In the genomic region with DNA sequence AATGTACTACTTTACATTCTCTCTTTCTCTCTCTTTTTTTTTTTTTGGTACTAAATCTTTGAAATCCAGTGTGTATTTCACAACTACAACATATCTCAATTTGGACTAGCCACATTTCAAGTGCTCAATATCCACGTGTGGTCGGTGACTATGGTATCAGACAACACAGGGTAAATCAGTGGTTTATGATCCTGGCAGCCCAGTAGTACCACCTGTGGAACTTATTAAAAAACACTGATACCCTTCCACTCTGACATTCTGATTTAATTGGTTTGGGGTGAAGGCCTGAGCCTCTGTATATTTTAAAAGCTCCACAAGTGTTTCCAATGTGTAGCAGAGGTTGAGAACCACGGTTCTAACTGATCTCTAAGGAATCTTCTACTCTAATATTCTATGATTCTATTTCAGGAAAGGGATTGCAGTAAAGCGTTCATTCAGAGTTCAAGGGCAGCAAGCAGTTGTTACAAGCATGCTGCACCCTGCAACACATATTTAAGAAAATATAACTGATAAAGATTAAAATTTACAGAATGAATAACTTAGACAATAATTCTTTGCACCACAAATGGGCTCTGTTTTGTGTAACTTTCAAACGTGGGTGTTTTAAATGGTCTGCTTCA, we compare ENCODE assay signal across 19 cellular contexts.
"Had no signal": no experiment of that assay in that cellular context is flagged by ENCODE, and none has a peak within 500 bp of the region (broad histone marks: within the 10 kb centered on the region; RNA-seq: fewer than 3 reads in every experiment).

No MANE protein-coding gene starts in this region.

- DNase-seq: colonic mucosa; dermis blood vessel endothelial cell; foreskin keratinocyte; head of caudate nucleus; hippocampal formation; lower lobe of right lung; midbrain; naive B cell; nephron progenitor cell; stimulated activated CD4-positive, alpha-beta T cell treated with anti-CD3 and anti-CD28 coated beads, Interleukin-4, amount 100 ng/mL, for 1 hour; stimulated activated CD8-positive, alpha-beta memory T cell treated with anti-CD3 and anti-CD28 coated beads, Interleukin-4, amount 100 ng/mL, for 48 hours; stimulated activated naive CD8-positive, alpha-beta T cell treated with anti-CD3 and anti-CD28 coated beads, Interleukin-15, Interleukin-2, amounts not matched to agents 100 U/mL and 50 U/mL, for 24 hours; thyroid gland; upper lobe of right lung had no signal

- H3K27ac ChIP-seq: colonic mucosa, foreskin keratinocyte, lower lobe of right lung, parathyroid adenoma, suprapubic skin, thyroid gland, upper lobe of right lung, vagina had no signal

- H3K4me3 ChIP-seq: colonic mucosa, lower lobe of right lung, suprapubic skin, thyroid gland, upper lobe of right lung, vagina had no signal

- H3K4me1 ChIP-seq: colonic mucosa, foreskin keratinocyte, lower lobe of right lung, parathyroid adenoma, thyroid gland, upper lobe of right lung had no signal

- H2AFZ ChIP-seq: parathyroid adenoma had no signal

- ATAC-seq: foreskin keratinocyte; left lobe of liver; lower lobe of right lung; stimulated activated effector memory CD8-positive, alpha-beta T cell treated with anti-CD3 and anti-CD28 coated beads, Interleukin-12 subunit alpha, Interleukin-12 subunit beta, amount 100 ng/mL, for 72 hours; stimulated activated naive CD8-positive, alpha-beta T cell treated with anti-CD3 and anti-CD28 coated beads, Interleukin-15, Interleukin-2, amounts not matched to agents 100 U/mL and 50 U/mL, for 24 hours; upper lobe of right lung had no signal

- H3K27me3 ChIP-seq: thyroid gland, vagina had no signal

- H3K9me3 ChIP-seq: colonic mucosa, lower lobe of right lung, suprapubic skin, thyroid gland, upper lobe of right lung, vagina had no signal

- H3K9ac ChIP-seq: parathyroid adenoma had no signal

- H3K36me3 ChIP-seq: colonic mucosa, lower lobe of right lung, suprapubic skin, thyroid gland, upper lobe of right lung, vagina had no signal
